Comparison of ENCODE assay signal across 26 cellular contexts in genomic region chr13:34308725-34309124, GRCh38.
DNase-seq lines count a peak whose midpoint lies in the region; ATAC-seq and TF ChIP-seq lines count a peak whose summit lies in the region.
"Had no signal": no experiment of that assay in that cellular context is flagged by ENCODE, and none has a peak within 500 bp of the region (broad histone marks: within the 10 kb centered on the region; RNA-seq: fewer than 3 reads in every experiment).

No MANE protein-coding gene starts in this region.

- no peak overlapping the region for H3K4me3 ChIP-seq in RWPE2 (ENCODE audit: severe bottlenecking)
- no peak overlapping the region for H3K4me3 ChIP-seq in hepatocyte
- H3K4me3 ChIP-seq: gastroesophageal sphincter, mucosa of descending colon, SJSA1, skin epidermis, thoracic aorta had no signal

- DNase-seq in EH (ENCODE audit: low read depth) (peak; percentile 68), RWPE2 (ENCODE audit: low spot score) (no peak), epithelial cell of prostate (ENCODE audit: low read depth, low spot score) (peak; percentile 71), non-pigmented ciliary epithelial cell (ENCODE audit: low read depth) (peak; percentile 56), dermis blood vessel endothelial cell (no peak), hepatocyte (ENCODE audit: low spot score) (no peak)
- no peak for DNase-seq in activated T-cell treated with anti-CD3 and anti-CD28 coated beads, Interleukin-2, amount 50 U/mL, for 48 hours
- DNase-seq: activated CD4-positive, alpha-beta memory T cell treated with anti-CD3 and anti-CD28 coated beads, Interleukin-2, amount 10 ng/mL, durations not matched to agents 7 days and 5 days; activated CD8-positive, alpha-beta memory T cell treated with anti-CD3 and anti-CD28 coated beads, Interleukin-2, amount 50 U/mL, for 48 hours; AML-193; CD4-positive, alpha-beta memory T cell; HCEC 1CT; kidney; mucosa of descending colon; NCI-H1105; NCI-H2081; NCI-H345; NCI-H748 treated with DMSO at 0.1 percent for 48 hours; stimulated activated naive CD8-positive, alpha-beta T cell treated with anti-CD3 and anti-CD28 coated beads, Interleukin-15, Interleukin-2, amounts not matched to agents 100 U/mL and 50 U/mL, for 24 hours had no signal

- no peaks in the 10 kb centered on the region for H3K9me2 ChIP-seq in hepatocyte (replicated peaks; ENCODE audit: insufficient read depth)

- H4K20me1 ChIP-seq in hepatocyte (ENCODE audit: insufficient read depth, poor library complexity, severe bottlenecking): no peaks in the 10 kb centered on the region

- H3K9me3 ChIP-seq in RWPE2 (ENCODE audit: severe bottlenecking) (no peaks in the 10 kb centered on the region), hepatocyte (ENCODE audit: low read depth) (no peaks in the 10 kb centered on the region)
- H3K9me3 ChIP-seq: mucosa of descending colon, SJSA1, thoracic aorta had no signal

- TF ChIP-seq CTCF in RWPE2 (IDR thresholded peaks at IDR 0.05; ENCODE audit: poor library complexity, severe bottlenecking) (no peak), hepatocyte (IDR thresholded peaks at IDR 0.05; ENCODE audit: poor library complexity) (no peak)

- H3K27ac ChIP-seq in RWPE2 (ENCODE audit: poor library complexity, severe bottlenecking) (no peak overlapping the region), epithelial cell of prostate (peak overlapping the region; percentile 47), hepatocyte (no peak overlapping the region)
- H3K27ac ChIP-seq: gastroesophageal sphincter, SJSA1, skin epidermis, thoracic aorta had no signal

- H3K36me3 ChIP-seq in RWPE2 (ENCODE audit: low read depth): no peaks in the 10 kb centered on the region
- H3K36me3 ChIP-seq in hepatocyte (replicated peaks; ENCODE audit: insufficient read depth, low read depth): no peaks in the 10 kb centered on the region
- H3K36me3 ChIP-seq: gastroesophageal sphincter, SJSA1, thoracic aorta had no signal

- H2AFZ ChIP-seq in hepatocyte: no peak overlapping the region

- no peak overlapping the region for H3K4me2 ChIP-seq in hepatocyte

- no peaks in the 10 kb centered on the region for H3K27me3 ChIP-seq in RWPE2 (ENCODE audit: insufficient read depth, poor library complexity, severe bottlenecking)
- no peaks in the 10 kb centered on the region for H3K27me3 ChIP-seq in hepatocyte
- H3K27me3 ChIP-seq: gastroesophageal sphincter, SJSA1 had no signal

- peak; percentile 61 for ATAC-seq in RWPE2 (ENCODE audit: low read depth)
- ATAC-seq in HG02763 (IDR thresholded peaks at IDR 0.05; ENCODE audit: unreplicated experiment): no peak
- ATAC-seq: activated CD4-positive, CD25-positive, alpha-beta regulatory T cell treated with anti-CD3 and anti-CD28 coated beads, Interleukin-2, amount 50 U/mL, for 24 hours; gastroesophageal sphincter; mucosa of descending colon; natural killer cell treated with Interleukin-12 subunit alpha and Interleukin-12 subunit beta and Interleukin-15 and Interleukin-18, amount 100 ng/mL, for 72 hours; stimulated activated naive CD8-positive, alpha-beta T cell treated with anti-CD3 and anti-CD28 coated beads, Interleukin-15, Interleukin-2, amounts not matched to agents 100 U/mL and 50 U/mL, for 24 hours had no signal

- 89% methylated on average over 1 of the region's 1 CpG for WGBS in hepatocyte (ENCODE audit: low lambda C conversion rate, missing lambda C conversion rate)

- H3K4me1 ChIP-seq in RWPE2 (ENCODE audit: insufficient read depth, poor library complexity, severe bottlenecking) (peaks cover 9% of the 10 kb centered on the region), hepatocyte (ENCODE audit: insufficient read depth) (no peaks in the 10 kb centered on the region)
- H3K4me1 ChIP-seq: gastroesophageal sphincter, SJSA1 had no signal

- H3K79me2 ChIP-seq in hepatocyte: no peaks in the 10 kb centered on the region

Comparison
In these comparisons a context has a peak if more than half of its experiments do, and no peak if none do; other contexts are left out.
1. DNase-seq: peak in EH (single experiment), epithelial cell of prostate (single experiment) and non-pigmented ciliary epithelial cell (single experiment); none in RWPE2 (single experiment), activated T-cell treated with anti-CD3 and anti-CD28 coated beads, Interleukin-2, amount 50 U/mL, for 48 hours (0 of 2), dermis blood vessel endothelial cell (single experiment) and hepatocyte (single experiment).